ENCODE assay signal across 33 cellular contexts in the genomic region with DNA sequence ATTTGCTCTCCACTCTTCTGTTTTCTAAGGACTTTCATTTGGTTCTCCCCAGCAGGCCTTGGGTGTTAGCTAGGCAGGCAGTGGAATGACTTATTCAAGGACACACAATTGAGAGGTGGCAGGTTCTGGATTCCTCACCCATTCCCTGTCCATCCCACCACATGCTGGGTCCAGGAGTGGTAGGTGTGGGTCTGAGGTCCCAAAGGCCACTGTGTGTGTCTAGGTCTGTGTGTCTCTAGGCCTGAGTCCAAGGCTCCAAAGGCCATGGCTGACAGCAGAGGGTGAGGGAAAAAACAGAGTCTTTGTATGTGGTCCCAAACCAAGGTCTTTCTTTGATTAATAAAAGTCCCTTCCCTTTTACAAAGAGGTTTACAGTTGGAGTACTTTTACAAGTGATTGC. TPM values are rescaled to one million over a fixed set of nuclear protein-coding genes. Genes with fewer than 3 reads are reported as not detected.
"Had no signal": no experiment of that assay in that cellular context is flagged by ENCODE, and none has a peak within 500 bp of the region (broad histone marks: within the 10 kb centered on the region; RNA-seq: fewer than 3 reads in every experiment).

No MANE protein-coding gene starts in this region.

- DNase-seq: naive B cell; naive thymus-derived CD8-positive, alpha-beta T cell; nephron progenitor cell; occipital lobe; ovary; posterior cingulate gyrus; psoas muscle; right cardiac atrium; stimulated activated CD4-positive, alpha-beta T cell treated with anti-CD3 and anti-CD28 coated beads, Interleukin-15, amount 100 ng/mL, for 24 hours; stimulated activated CD4-positive, alpha-beta T cell treated with anti-CD3 and anti-CD28 coated beads, Interleukin-2, amount 100 ng/mL, for 24 hours; stimulated activated CD4-positive, alpha-beta T cell treated with anti-CD3 and anti-CD28 coated beads, Interleukin-2, amount 100 ng/mL, for 48 hours; stimulated activated CD4-positive, alpha-beta T cell treated with anti-CD3 and anti-CD28 coated beads, Interleukin-4, amount 100 ng/mL, for 24 hours; stimulated activated naive B cell treated with anti-CD40 and anti-IgM and Interleukin-4, amounts not matched to agents 10 μg/mL and 1 μg/mL and 100 μg/mL, for 72 hours; stimulated activated naive CD4-positive, alpha-beta T cell treated with Interleukin-2 at 50 U/mL for 16 hours; stomach; thyroid gland; trophoblast cell; upper lobe of left lung had no signal

- ATAC-seq: naive thymus-derived CD8-positive, alpha-beta T cell; psoas muscle; right cardiac atrium; sciatic nerve; stimulated activated effector memory CD8-positive, alpha-beta T cell treated with anti-CD3 and anti-CD28 coated beads, Interleukin-12 subunit alpha, Interleukin-12 subunit beta, amount 100 ng/mL, for 72 hours; stimulated activated naive B cell treated with anti-CD40 and anti-IgM and Interleukin-4, amounts not matched to agents 10 μg/mL and 1 μg/mL and 100 μg/mL, for 72 hours had no signal

- H3K27ac ChIP-seq: ovary, parathyroid adenoma, psoas muscle, skin epidermis, stomach, thoracic aorta, thyroid gland, tibial nerve, upper lobe of left lung, vagina had no signal

- H3K4me3 ChIP-seq: ovary, psoas muscle, skin epidermis, stomach, thoracic aorta, thyroid gland, tibial nerve, upper lobe of left lung, vagina had no signal

- H3K36me3 ChIP-seq: ovary, stomach, thoracic aorta, thyroid gland, tibial nerve, upper lobe of left lung, vagina had no signal

- H3K9me3 ChIP-seq: ovary, psoas muscle, stomach, thoracic aorta, thyroid gland, tibial nerve, upper lobe of left lung, vagina had no signal

- H3K4me1 ChIP-seq: parathyroid adenoma, thyroid gland, tibial nerve, upper lobe of left lung, vagina had no signal

- H3K27me3 ChIP-seq: ovary, stomach, thyroid gland, tibial nerve, upper lobe of left lung, vagina had no signal

RNA-seq across cellular contexts. Expression of gene SLC5A1, which starts 40.8 kb away (rescaled TPM):
- total RNA-seq: naive thymus-derived CD8-positive, alpha-beta T cell; natural killer cell treated with Interleukin-12 subunit alpha and Interleukin-12 subunit beta and Interleukin-15 and Interleukin-18, amount 100 ng/mL, for 72 hours; neural crest cell; occipital lobe; osteoblast; progenitor cell of endocrine pancreas; renal cortical epithelial cell; sciatic nerve; subcutaneous adipose tissue; temporal lobe; thoracic aorta; thyroid gland; ureter had no signal
- polyA plus RNA-seq: naive thymus-derived CD8-positive, alpha-beta T cell had no signal
